ENCODE assay signal across 16 cellular contexts in genomic region chr9:105050296-105050695, GRCh38.
"Had no signal": no experiment of that assay in that cellular context is flagged by ENCODE, and none has a peak within 500 bp of the region (broad histone marks: within the 10 kb centered on the region; RNA-seq: fewer than 3 reads in every experiment).

No MANE protein-coding gene starts in this region.

- H3K9me3 ChIP-seq: sigmoid colon, thoracic aorta, upper lobe of right lung had no signal

- H3K4me1 ChIP-seq: parathyroid adenoma had no signal

- ATAC-seq: left lobe of liver; natural killer cell treated with Interleukin-12 subunit alpha and Interleukin-12 subunit beta and Interleukin-15 and Interleukin-18, amount 100 ng/mL, for 72 hours; stimulated activated naive B cell treated with anti-CD40 and anti-IgM and Interleukin-4, amounts not matched to agents 10 μg/mL and 1 μg/mL and 100 μg/mL, for 72 hours; upper lobe of right lung had no signal

- H2AFZ ChIP-seq: parathyroid adenoma had no signal

- H3K4me3 ChIP-seq: lung, sigmoid colon, thoracic aorta, upper lobe of right lung had no signal

- H3K27me3 ChIP-seq: sigmoid colon, upper lobe of right lung had no signal

- DNase-seq: activated B cell treated with CpG ODN at 0.5 μM for 24 hours; activated CD4-positive, alpha-beta memory T cell treated with anti-CD3 and anti-CD28 coated beads for 36 hours; activated CD4-positive, alpha-beta T cell treated with anti-CD3 and anti-CD28 coated beads for 4 hours; activated naive CD4-positive, alpha-beta T cell; activated naive CD8-positive, alpha-beta T cell treated with anti-CD3 and anti-CD28 coated beads for 36 hours; activated T-cell treated with anti-CD3 and anti-CD28 coated beads for 4 hours; amygdala; central memory CD4-positive, alpha-beta T cell; sigmoid colon; stimulated activated naive B cell treated with anti-CD40 and anti-IgM and Interleukin-4, amounts not matched to agents 10 μg/mL and 1 μg/mL and 100 μg/mL, for 72 hours; upper lobe of right lung had no signal

- H3K27ac ChIP-seq: parathyroid adenoma, sigmoid colon, thoracic aorta, upper lobe of right lung had no signal

- H3K79me2 ChIP-seq: parathyroid adenoma had no signal

- H3K36me3 ChIP-seq: sigmoid colon, thoracic aorta, upper lobe of right lung had no signal

- H3K9ac ChIP-seq: parathyroid adenoma had no signal
